ENCODE assay signal across 11 cellular contexts in genomic region chr10:74079028-74079913, GRCh38.
DNase-seq lines count a peak whose midpoint lies in the region; ATAC-seq, FAIRE-seq and TF ChIP-seq lines count a peak whose summit lies in the region.
"Had no signal": no experiment of that assay in that cellular context is flagged by ENCODE, and none has a peak within 500 bp of the region (broad histone marks: within the 10 kb centered on the region; RNA-seq: fewer than 3 reads in every experiment).

No MANE protein-coding gene starts in this region.

- H3K36me3 ChIP-seq in GM23338 (ENCODE audit: insufficient read depth) (peaks cover 5% of the 10 kb centered on the region; the same call in 1 of the 2 replicates), SK-N-MC (ENCODE audit: insufficient read depth, low read length) (no peaks in the 10 kb centered on the region)

- H3K4me1 Mint-ChIP-seq in GM23338: peaks cover 58% of the 10 kb centered on the region
- peaks cover 49% of the 10 kb centered on the region for H3K4me1 Mint-ChIP-seq in stimulated activated effector memory CD8-positive, alpha-beta T cell treated with anti-CD3 and anti-CD28 coated beads, Interleukin-12 subunit alpha, Interleukin-12 subunit beta, amount 100 ng/mL, for 72 hours
- peaks cover 9% of the 10 kb centered on the region for H3K4me1 Mint-ChIP-seq in endothelial cell (ENCODE audit: unreplicated experiment)

- no peak overlapping the region for H2AFZ ChIP-seq in GM23338

- no peak for FAIRE-seq in urothelium cell line (lab: Jason Lieb, UNC)
- FAIRE-seq: pancreas had no signal

- H3K27me3 Mint-ChIP-seq in GM23338 (ENCODE audit: insufficient read depth, low read depth, poor library complexity) (no peaks in the 10 kb centered on the region), endothelial cell (ENCODE audit: unreplicated experiment) (no peaks in the 10 kb centered on the region)

- H3K4me3 Mint-ChIP-seq in GM23338 (peak overlapping the region; percentile 58), endothelial cell (ENCODE audit: unreplicated experiment) (no peak overlapping the region)
- H3K4me3 Mint-ChIP-seq in stimulated activated effector memory CD8-positive, alpha-beta T cell treated with anti-CD3 and anti-CD28 coated beads, Interleukin-12 subunit alpha, Interleukin-12 subunit beta, amount 100 ng/mL, for 72 hours: peak overlapping the region; percentile 55
- H3K4me3 Mint-ChIP-seq: activated T-helper 1 cell treated with anti-CD3 and anti-CD28 coated beads, Interleukin-12 subunit alpha, Interleukin-12 subunit beta, Interleukin-2, Interleukin-4 antibody, amounts not matched to agents 30 ng/mL and 10 ng/mL and 1 ng/mL, durations not matched to agents 14 hours and 24 hours and 36 hours had no signal

- DNase-seq in GM23338 (ENCODE audit: low spot score) (no peak), SK-N-MC (ENCODE audit: low read depth, low spot score) (no peak), fibroblast of gingiva (ENCODE audit: low read depth) (peak; percentile 28), endothelial cell (ENCODE audit: low spot score) (no peak), urothelium cell line (ENCODE audit: low spot score) (no peak)
- no peak for DNase-seq in stimulated activated effector memory CD8-positive, alpha-beta T cell treated with anti-CD3 and anti-CD28 coated beads, Interleukin-12 subunit alpha, Interleukin-12 subunit beta, amount 100 ng/mL, for 72 hours (ENCODE audit: low spot score in 2 of 2)
- DNase-seq: dorsolateral prefrontal cortex, GF-D8, pancreas had no signal

- H3F3A ChIP-seq in GM23338 (replicated peaks; ENCODE audit: low read depth): no peaks in the 10 kb centered on the region

- no peaks in the 10 kb centered on the region for H3K9me3 ChIP-seq in SK-N-MC (ENCODE audit: low read depth, low read length)
- H3K9me3 ChIP-seq: pancreas had no signal

- H3K9ac ChIP-seq in SK-N-MC (ENCODE audit: insufficient read length): no peak overlapping the region

- TF ChIP-seq CTCF in GM23338 (conservative IDR thresholded peaks at IDR 0.05; ENCODE audit: low read depth in 2 of 2) (no peak), endothelial cell (IDR thresholded peaks at IDR 0.05; ENCODE audit: unreplicated experiment) (no peak)

- ATAC-seq in GM23338 (no peak), GM18868 (IDR thresholded peaks at IDR 0.05; ENCODE audit: unreplicated experiment) (no peak)
- ATAC-seq in stimulated activated effector memory CD8-positive, alpha-beta T cell treated with anti-CD3 and anti-CD28 coated beads, Interleukin-12 subunit alpha, Interleukin-12 subunit beta, amount 100 ng/mL, for 72 hours: no peak
- ATAC-seq: pancreas had no signal

- peaks cover 51% of the 10 kb centered on the region for H3K4me1 ChIP-seq in GM23338 (ENCODE audit: insufficient read depth)

- H3K27me3 ChIP-seq in GM23338 (ENCODE audit: insufficient read depth): no peaks in the 10 kb centered on the region
- H3K27me3 ChIP-seq: dorsolateral prefrontal cortex, pancreas had no signal

- no peaks in the 10 kb centered on the region for H4K20me1 ChIP-seq in GM23338 (replicated peaks; ENCODE audit: insufficient read depth)

- peak overlapping the region; percentile 34 for H3K4me2 ChIP-seq in GM23338

- no peaks in the 10 kb centered on the region for H3K9me3 Mint-ChIP-seq in GM23338
- no peaks in the 10 kb centered on the region for H3K9me3 Mint-ChIP-seq in stimulated activated effector memory CD8-positive, alpha-beta T cell treated with anti-CD3 and anti-CD28 coated beads, Interleukin-12 subunit alpha, Interleukin-12 subunit beta, amount 100 ng/mL, for 72 hours
- no peaks in the 10 kb centered on the region for H3K9me3 Mint-ChIP-seq in endothelial cell (ENCODE audit: unreplicated experiment)
- H3K9me3 Mint-ChIP-seq: activated T-helper 1 cell treated with anti-CD3 and anti-CD28 coated beads, Interleukin-12 subunit alpha, Interleukin-12 subunit beta, Interleukin-2, Interleukin-4 antibody, amounts not matched to agents 30 ng/mL and 10 ng/mL and 1 ng/mL, durations not matched to agents 14 hours and 24 hours and 36 hours had no signal

- H3K27ac ChIP-seq in GM23338 (ENCODE audit: low read depth) (peak overlapping the region; percentile 83), SK-N-MC (peak overlapping the region; percentile 48; the same call in 1 of the 2 replicates)
- H3K27ac ChIP-seq: pancreas had no signal

- H3K9me2 ChIP-seq in GM23338 (ENCODE audit: insufficient read depth): no peaks in the 10 kb centered on the region

- H3K36me3 Mint-ChIP-seq in GM23338 (ENCODE audit: low read depth) (peaks cover 53% of the 10 kb centered on the region), endothelial cell (ENCODE audit: low read depth, unreplicated experiment) (peaks cover 14% of the 10 kb centered on the region)
- peaks cover 30% of the 10 kb centered on the region for H3K36me3 Mint-ChIP-seq in stimulated activated effector memory CD8-positive, alpha-beta T cell treated with anti-CD3 and anti-CD28 coated beads, Interleukin-12 subunit alpha, Interleukin-12 subunit beta, amount 100 ng/mL, for 72 hours

- H3K4me3 ChIP-seq in GM23338 (peak overlapping the region; percentile 4), SK-N-MC (no peak overlapping the region; the same call in 1 of the 2 replicates)
- H3K4me3 ChIP-seq: dorsolateral prefrontal cortex, pancreas had no signal

- peak overlapping the region; percentile 91 for H3K27ac Mint-ChIP-seq in GM23338
- H3K27ac Mint-ChIP-seq in stimulated activated effector memory CD8-positive, alpha-beta T cell treated with anti-CD3 and anti-CD28 coated beads, Interleukin-12 subunit alpha, Interleukin-12 subunit beta, amount 100 ng/mL, for 72 hours: peak overlapping the region; percentile 83
- no peak overlapping the region for H3K27ac Mint-ChIP-seq in endothelial cell (ENCODE audit: unreplicated experiment)

- peaks cover 23% of the 10 kb centered on the region for H3K79me2 ChIP-seq in GM23338 (replicated peaks; ENCODE audit: insufficient read depth)

TF ChIP-seq in GM23338, 12 proteins besides CTCF, POLR2A, EP300 and RAD21 (continues in another document):
- TF ChIP-seq ZNF114 (CRISPR knock-in tag; IDR thresholded peaks at IDR 0.05): no peak
- TF ChIP-seq JUNB (IDR thresholded peaks at IDR 0.05; ENCODE audit: unreplicated experiment): no peak
- no peak for TF ChIP-seq ZNF331 (CRISPR knock-in tag; IDR thresholded peaks at IDR 0.05; ENCODE audit: low read depth)
- no peak for TF ChIP-seq ETS1 (IDR thresholded peaks at IDR 0.05)
- TF ChIP-seq STAT1 (IDR thresholded peaks at IDR 0.05; ENCODE audit: unreplicated experiment): no peak
- no peak for TF ChIP-seq EZH2phosphoT487 (IDR thresholded peaks at IDR 0.05; ENCODE audit: unreplicated experiment)
- no peak for TF ChIP-seq POLR2AphosphoS5 (IDR thresholded peaks at IDR 0.05; ENCODE audit: low read depth)
- TF ChIP-seq EZH2 (IDR thresholded peaks at IDR 0.05; ENCODE audit: low read depth, unreplicated experiment): no peak
- TF ChIP-seq CREB1 (CRISPR knock-in tag; IDR thresholded peaks at IDR 0.05; ENCODE audit: low read depth): no peak
- TF ChIP-seq REST (IDR thresholded peaks at IDR 0.05; ENCODE audit: unreplicated experiment): no peak
